35 cellular contexts compared by ENCODE assay signal in genomic region chr2:1942146-1942545, GRCh38.
"Had no signal": no experiment of that assay in that cellular context is flagged by ENCODE, and none has a peak within 500 bp of the region (broad histone marks: within the 10 kb centered on the region; RNA-seq: fewer than 3 reads in every experiment).

No MANE protein-coding gene starts in this region.

- H3K27me3 ChIP-seq: MG63 had no signal

- DNase-seq: Karpas-422, Kasumi-1, MG63, MM.1S, MV-4-11, NCI-H1048, NCI-H1092, NCI-H1092 treated with DMSO at 0.1 percent for 48 hours, NCI-H1105, NCI-H1105 treated with DMSO at 0.1 percent for 48 hours, NCI-H1417, NCI-H1417 treated with DMSO at 0.1 percent for 48 hours, NCI-H1436, NCI-H1436 treated with DMSO at 0.1 percent for 48 hours, NCI-H146, NCI-H1694, NCI-H1694 treated with DMSO at 0.1 percent for 48 hours, NCI-H187, NCI-H187 treated with DMSO at 0.1 percent for 48 hours, NCI-H1930, NCI-H2029, NCI-H2029 treated with DMSO at 0.1 percent for 48 hours, NCI-H2081, NCI-H2081 treated with DMSO at 0.1 percent for 48 hours, NCI-H2107, NCI-H2171, NCI-H2171 treated with DMSO at 0.1 percent for 48 hours, NCI-H2227 treated with DMSO at 0.1 percent for 48 hours, NCI-H226, NCI-H345, NCI-H446, NCI-H446 treated with DMSO at 0.1 percent for 48 hours, NCI-H510A, NCI-H510A treated with DMSO at 0.1 percent for 48 hours, NCI-H524 had no signal

- H3K4me3 ChIP-seq: MG63 had no signal

- H3K9me3 ChIP-seq: MG63 had no signal

- H3K36me3 ChIP-seq: MG63 had no signal
